Comparison of ENCODE assay signal across 8 cellular contexts in the genomic region with DNA sequence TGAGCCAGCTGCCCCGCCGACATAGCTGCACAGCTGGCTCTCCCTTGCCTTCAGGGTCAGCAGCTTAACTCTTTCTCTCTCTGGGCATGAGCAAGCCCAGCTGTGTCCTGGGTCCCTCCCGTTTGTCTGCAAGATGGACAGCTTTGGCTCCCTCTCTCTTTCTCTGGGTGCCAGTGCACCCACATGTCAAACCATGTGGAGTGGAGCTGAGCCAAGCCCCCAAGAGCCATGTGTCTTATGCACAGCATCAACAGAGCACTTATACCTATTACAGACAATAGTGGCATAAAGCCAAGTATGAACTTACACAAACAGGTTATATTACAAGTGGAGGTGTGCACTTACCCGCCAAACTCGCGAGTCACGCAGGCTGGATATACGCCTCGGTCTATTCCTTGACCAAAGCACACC. TPM values are rescaled to one million over a fixed set of nuclear protein-coding genes. Genes with fewer than 3 reads are reported as not detected.
DNase-seq lines count a peak whose midpoint lies in the region; TF ChIP-seq lines count a peak whose summit lies in the region.

No MANE protein-coding gene starts in this region.

- H3K27ac ChIP-seq in ovary = no peak overlapping the region

- no peaks in the 10 kb centered on the region for H3K9me3 ChIP-seq in ovary

- no peak for TF ChIP-seq POLR2A in ovary (IDR thresholded peaks at IDR 0.05)

- intact Hi-C loops in ovary (cut with DNase I) = loop anchor here in 2 of 4 donors (5.0 kb wide), 1 partner anchor 203 kb away; no protein-coding TSS in a partner anchor

- H3K4me1 ChIP-seq in ovary (ENCODE audit: insufficient read depth) = peaks cover 6% of the 10 kb centered on the region

- no peak for TF ChIP-seq CTCF in ovary (IDR thresholded peaks at IDR 0.05)

- WGBS in ovary, 3 donors = 62 to 67% (median 66%) methylated on average over 9 of the region's 9 CpGs

- no peak for TF ChIP-seq EP300 in ovary (IDR thresholded peaks at IDR 0.05)

- no peaks in the 10 kb centered on the region for H3K27me3 ChIP-seq in ovary

- DNase-seq in NCI-H1105 treated with DMSO at 0.1 percent for 48 hours (lab: John Stamatoyannopoulos, UW) = peak; percentile 11
- no peak for DNase-seq in NCI-H1105 (lab: John Stamatoyannopoulos, UW)
- DNase-seq in Kasumi-1 (lab: John Stamatoyannopoulos, UW) = peak; percentile 80 to 86
- peak; percentile 55 for DNase-seq in amniotic epithelial cell (ENCODE audit: low read depth)
- DNase-seq in left kidney (ENCODE audit: low read depth, low spot score) = peak; percentile 86
- DNase-seq in ovary = no peak
- DNase-seq in activated T-cell treated with anti-CD3 and anti-CD28 coated beads, Interleukin-2, amount 50 U/mL, for 1 hour = no peak
- DNase-seq in COLO829 (ENCODE audit: low spot score) = no peak

- no peaks in the 10 kb centered on the region for H3K36me3 ChIP-seq in ovary

- H3K4me3 ChIP-seq in ovary = no peak overlapping the region

RNA-seq across cellular contexts. Expression of a gene that starts 35.7 kb away (rescaled TPM):
- total RNA-seq in ovary = 10 to 100 TPM in 5 of 7 donors, 1 to 10 TPM in 2; 6.4 to 37.5 (median 25.7) TPM
- 10 to 100 TPM in 1 of 2 donors, 1 to 10 TPM in 1; 6.5 to 10.7 TPM for polyA plus RNA-seq in ovary

RNA-seq across cellular contexts. Expression of a gene that starts 49.2 kb away (rescaled TPM):
- total RNA-seq in ovary = 10 to 100 TPM in 6 of 7 donors, 1 to 10 TPM in 1; 9.9 to 32.5 (median 13.5) TPM
- 10 to 100 TPM in 1 of 2 donors, 1 to 10 TPM in 1; 7.7 to 13.8 TPM for polyA plus RNA-seq in ovary

Comparison
In these comparisons a context has a peak if more than half of its experiments do, and no peak if none do; other contexts are left out.
1. DNase-seq: peak in NCI-H1105 treated with DMSO at 0.1 percent for 48 hours (single experiment), Kasumi-1 (2 of 2), amniotic epithelial cell (single experiment) and left kidney (single experiment); none in NCI-H1105 (single experiment), ovary (0 of 5), activated T-cell treated with anti-CD3 and anti-CD28 coated beads, Interleukin-2, amount 50 U/mL, for 1 hour (single experiment) and COLO829 (single experiment).